Comparison of ENCODE assay signal across 8 cellular contexts in genomic region chr9:122125158-122125890, GRCh38. TPM values are rescaled to one million over a fixed set of nuclear protein-coding genes. Genes with fewer than 3 reads are reported as not detected.
DNase-seq lines count a peak whose midpoint lies in the region; ATAC-seq and TF ChIP-seq lines count a peak whose summit lies in the region.

No MANE protein-coding gene starts in this region.

- peaks cover 10% of the 10 kb centered on the region for H3K4me1 ChIP-seq in fibroblast of lung (ENCODE audit: control insufficient read depth, extremely low read depth, insufficient read depth, low read length)

- no peaks in the 10 kb centered on the region for H4K20me1 ChIP-seq in fibroblast of lung (ENCODE audit: control insufficient read depth, extremely low read depth, insufficient read depth, low read length)

- no peaks in the 10 kb centered on the region for H3K27me3 ChIP-seq in fibroblast of lung (ENCODE audit: control insufficient read depth, insufficient read depth, low read length)

- no peak overlapping the region for H3K27ac ChIP-seq in fibroblast of lung (ENCODE audit: insufficient read depth, low read length)

- DNase-seq in AG08395 (ENCODE audit: low spot score) (peak; percentile 91), RKO (ENCODE audit: low spot score) (peak; percentile 75), fibroblast of lung (ENCODE audit: low read depth in 2 of 2) (peak; percentile 53 to 71), nephron progenitor cell (peak; percentile 87)
- peak; percentile 45 for DNase-seq in Jurkat, Clone E6-1 (ENCODE audit: low read depth, low spot score)
- peak; percentile 60 for DNase-seq in activated T-helper 1 cell treated with anti-CD3 and anti-CD28 coated beads, Interleukin-12 subunit alpha, Interleukin-12 subunit beta, Interleukin-2, Interleukin-4 antibody, amounts not matched to agents 30 ng/mL and 10 ng/mL and 1 ng/mL, durations not matched to agents 14 hours and 24 hours and 36 hours (ENCODE audit: low spot score)
- peak; percentile 84 for DNase-seq in stimulated activated naive CD8-positive, alpha-beta T cell treated with anti-CD3 and anti-CD28 coated beads, Interleukin-15, Interleukin-2, amounts not matched to agents 100 U/mL and 50 U/mL, for 24 hours

- H3K4me3 ChIP-seq in Jurkat, Clone E6-1 (ENCODE audit: low read length) = no peak overlapping the region
- H3K4me3 ChIP-seq in fibroblast of lung (replicated peaks in 1 of 4; ENCODE audit: control extremely low read depth in 1 of 4, insufficient read depth in 1 of 4, low read depth in 3 of 4, low read length in 4 of 4) = no peak overlapping the region

- intact Hi-C loops in activated T-helper 1 cell treated with anti-CD3 and anti-CD28 coated beads, Interleukin-12 subunit alpha, Interleukin-12 subunit beta, Interleukin-2, Interleukin-4 antibody, amounts not matched to agents 30 ng/mL and 10 ng/mL and 1 ng/mL, durations not matched to agents 14 hours and 24 hours and 36 hours (cut with micrococcal nuclease) = loop anchor here (1.0 to 10.0 kb wide), 5 partner anchors 89 to 685 kb away; partner anchors contain the start of genes MRRF and RBM18

- H3K9me3 Mint-ChIP-seq in activated T-helper 1 cell treated with anti-CD3 and anti-CD28 coated beads, Interleukin-12 subunit alpha, Interleukin-12 subunit beta, Interleukin-2, Interleukin-4 antibody, amounts not matched to agents 30 ng/mL and 10 ng/mL and 1 ng/mL, durations not matched to agents 14 hours and 24 hours and 36 hours = no peaks in the 10 kb centered on the region
- no peaks in the 10 kb centered on the region for H3K9me3 Mint-ChIP-seq in nephron progenitor cell

- no peak overlapping the region for H3K27ac Mint-ChIP-seq in activated T-helper 1 cell treated with anti-CD3 and anti-CD28 coated beads, Interleukin-12 subunit alpha, Interleukin-12 subunit beta, Interleukin-2, Interleukin-4 antibody, amounts not matched to agents 30 ng/mL and 10 ng/mL and 1 ng/mL, durations not matched to agents 14 hours and 24 hours and 36 hours
- no peak overlapping the region for H3K27ac Mint-ChIP-seq in nephron progenitor cell

- no peak overlapping the region for H3K4me3 Mint-ChIP-seq in activated T-helper 1 cell treated with anti-CD3 and anti-CD28 coated beads, Interleukin-12 subunit alpha, Interleukin-12 subunit beta, Interleukin-2, Interleukin-4 antibody, amounts not matched to agents 30 ng/mL and 10 ng/mL and 1 ng/mL, durations not matched to agents 14 hours and 24 hours and 36 hours
- H3K4me3 Mint-ChIP-seq in nephron progenitor cell = peak overlapping the region; percentile 62

- peaks cover 29% of the 10 kb centered on the region for H3K27me3 Mint-ChIP-seq in activated T-helper 1 cell treated with anti-CD3 and anti-CD28 coated beads, Interleukin-12 subunit alpha, Interleukin-12 subunit beta, Interleukin-2, Interleukin-4 antibody, amounts not matched to agents 30 ng/mL and 10 ng/mL and 1 ng/mL, durations not matched to agents 14 hours and 24 hours and 36 hours (ENCODE audit: insufficient read depth)
- peaks cover 76% of the 10 kb centered on the region for H3K27me3 Mint-ChIP-seq in nephron progenitor cell (ENCODE audit: low read depth, poor library complexity)

- peak; percentile 93 to 95 for TF ChIP-seq CTCF in fibroblast of lung (conservative IDR thresholded peaks at IDR 0.05 in 1 of 2, IDR thresholded peaks at IDR 0.05 in 1 of 2; ENCODE audit: low read depth in 1 of 2, low read length in 2 of 2)
- TF ChIP-seq CTCF in nephron progenitor cell (IDR thresholded peaks at IDR 0.05) = peak; percentile 93

- peak; percentile 70 for ATAC-seq in GM18907 (IDR thresholded peaks at IDR 0.05; ENCODE audit: unreplicated experiment)
- peak; percentile 78 for ATAC-seq in stimulated activated naive CD8-positive, alpha-beta T cell treated with anti-CD3 and anti-CD28 coated beads, Interleukin-15, Interleukin-2, amounts not matched to agents 100 U/mL and 50 U/mL, for 24 hours

- no peaks in the 10 kb centered on the region for H3K36me3 ChIP-seq in fibroblast of lung (ENCODE audit: control insufficient read depth, insufficient read depth, low read length)

- no peaks in the 10 kb centered on the region for H3K9me3 ChIP-seq in fibroblast of lung (ENCODE audit: control insufficient read depth, insufficient read depth, low read depth, low read length)

- H3K4me1 Mint-ChIP-seq in activated T-helper 1 cell treated with anti-CD3 and anti-CD28 coated beads, Interleukin-12 subunit alpha, Interleukin-12 subunit beta, Interleukin-2, Interleukin-4 antibody, amounts not matched to agents 30 ng/mL and 10 ng/mL and 1 ng/mL, durations not matched to agents 14 hours and 24 hours and 36 hours (ENCODE audit: low read depth) = peaks cover 5% of the 10 kb centered on the region
- H3K4me1 Mint-ChIP-seq in nephron progenitor cell = peaks cover 14% of the 10 kb centered on the region

- no peaks in the 10 kb centered on the region for H3K36me3 Mint-ChIP-seq in activated T-helper 1 cell treated with anti-CD3 and anti-CD28 coated beads, Interleukin-12 subunit alpha, Interleukin-12 subunit beta, Interleukin-2, Interleukin-4 antibody, amounts not matched to agents 30 ng/mL and 10 ng/mL and 1 ng/mL, durations not matched to agents 14 hours and 24 hours and 36 hours (ENCODE audit: low read depth)
- no peaks in the 10 kb centered on the region for H3K36me3 Mint-ChIP-seq in nephron progenitor cell (ENCODE audit: low read depth)

- H2AFZ ChIP-seq in fibroblast of lung (ENCODE audit: low read length) = no peak overlapping the region

- H3K79me2 ChIP-seq in fibroblast of lung (ENCODE audit: control insufficient read depth, insufficient read depth, low read length) = no peaks in the 10 kb centered on the region

- no peak overlapping the region for H3K4me2 ChIP-seq in fibroblast of lung (ENCODE audit: extremely low read depth, insufficient read depth, low read length)

- H3K9ac ChIP-seq in fibroblast of lung (ENCODE audit: insufficient read depth, low read length) = no peak overlapping the region

RNA-seq across cellular contexts. Expression of gene TTLL11, which starts 32.2 kb away (rescaled TPM):
- 4.2 TPM for polyA plus RNA-seq in Jurkat, Clone E6-1 (2012; ENCODE audit: insufficient read depth, insufficient read length)
- 3.0 and 4.5 TPM in 2 replicates for total RNA-seq in activated T-helper 1 cell treated with anti-CD3 and anti-CD28 coated beads, Interleukin-12 subunit alpha, Interleukin-12 subunit beta, Interleukin-2, Interleukin-4 antibody, amounts not matched to agents 30 ng/mL and 10 ng/mL and 1 ng/mL, durations not matched to agents 14 hours and 24 hours and 36 hours
- 3.9 and 4.8 TPM in 2 replicates for total RNA-seq in fibroblast of lung
- polyA plus RNA-seq in fibroblast of lung = 3.9 and 5.4 TPM in 2 replicates
- polyA plus RNA-seq in fibroblast of lung (2012) = 3.7 and 4.9 TPM in 2 replicates
- polyA minus RNA-seq in fibroblast of lung (ENCODE audit: low replicate concordance) = 3.8 and 9.6 TPM in 2 replicates

RNA-seq across cellular contexts. Expression of gene NDUFA8, which starts 34.3 kb away (rescaled TPM):
- 130 TPM for polyA plus RNA-seq in Jurkat, Clone E6-1 (2012; ENCODE audit: insufficient read depth, insufficient read length)
- 49.6 and 51.6 TPM in 2 replicates for total RNA-seq in activated T-helper 1 cell treated with anti-CD3 and anti-CD28 coated beads, Interleukin-12 subunit alpha, Interleukin-12 subunit beta, Interleukin-2, Interleukin-4 antibody, amounts not matched to agents 30 ng/mL and 10 ng/mL and 1 ng/mL, durations not matched to agents 14 hours and 24 hours and 36 hours
- total RNA-seq in fibroblast of lung = 26.6 and 29.0 TPM in 2 replicates
- 90.2 and 105 TPM in 2 replicates for polyA plus RNA-seq in fibroblast of lung
- 92.1 and 107 TPM in 2 replicates for polyA plus RNA-seq in fibroblast of lung (2012)
- polyA minus RNA-seq in fibroblast of lung (ENCODE audit: low replicate concordance) = 24.0 and 24.2 TPM in 2 replicates

RNA-seq across cellular contexts. Expression of gene MORN5, which starts 34.4 kb away (rescaled TPM):
- polyA plus RNA-seq in Jurkat, Clone E6-1 (2012; ENCODE audit: insufficient read depth, insufficient read length) = not detected
- total RNA-seq in activated T-helper 1 cell treated with anti-CD3 and anti-CD28 coated beads, Interleukin-12 subunit alpha, Interleukin-12 subunit beta, Interleukin-2, Interleukin-4 antibody, amounts not matched to agents 30 ng/mL and 10 ng/mL and 1 ng/mL, durations not matched to agents 14 hours and 24 hours and 36 hours = not detected in 2 replicates
- total RNA-seq in fibroblast of lung = 0.33 and 0.51 TPM in 2 replicates
- not detected in 2 replicates for polyA plus RNA-seq in fibroblast of lung
- not detected in 2 replicates for polyA plus RNA-seq in fibroblast of lung (2012)
- not detected in 2 replicates for polyA minus RNA-seq in fibroblast of lung (ENCODE audit: low replicate concordance)
